21 cellular contexts compared by ENCODE assay signal in genomic region chr16:72308396-72308795, GRCh38.
"Had no signal": no experiment of that assay in that cellular context is flagged by ENCODE, and none has a peak within 500 bp of the region (broad histone marks: within the 10 kb centered on the region; RNA-seq: fewer than 3 reads in every experiment).

No MANE protein-coding gene starts in this region.

- H3K36me3 ChIP-seq: esophagus muscularis mucosa, gastroesophageal sphincter, heart left ventricle, left lung, lower lobe of right lung had no signal

- H3K4me3 ChIP-seq: coronary artery, dorsolateral prefrontal cortex, esophagus muscularis mucosa, gastroesophageal sphincter, heart left ventricle, left lung, lower lobe of right lung, mucosa of descending colon had no signal

- H3K27ac ChIP-seq: coronary artery, dorsolateral prefrontal cortex, esophagus muscularis mucosa, foreskin keratinocyte, gastroesophageal sphincter, heart left ventricle, left lung, lower lobe of right lung had no signal

- ATAC-seq: foreskin keratinocyte, gastroesophageal sphincter, heart left ventricle, left cardiac atrium, left lung, left ventricle myocardium superior, lower lobe of right lung, mucosa of descending colon had no signal

- H3K4me3 Mint-ChIP-seq: mesothelial cell of epicardium, naive B cell had no signal

- DNase-seq: dermis blood vessel endothelial cell; dorsolateral prefrontal cortex; effector CD4-positive, alpha-beta T cell; effector memory CD4-positive, alpha-beta T cell; foreskin keratinocyte; heart left ventricle; hippocampal formation; left cardiac atrium; left lung; left ventricle myocardium superior; lower lobe of right lung; mesenchymal stem cell; mucosa of descending colon; naive B cell had no signal

- FAIRE-seq: endothelial cell of umbilical vein, frontal cortex, islet of Langerhans had no signal

- H3K9me3 ChIP-seq: esophagus muscularis mucosa, lower lobe of right lung, mucosa of descending colon had no signal

- H3K27me3 ChIP-seq: dorsolateral prefrontal cortex, esophagus muscularis mucosa, foreskin keratinocyte, gastroesophageal sphincter, heart left ventricle, left lung had no signal

- H3K4me1 Mint-ChIP-seq: naive B cell had no signal

- H3K4me1 ChIP-seq: esophagus muscularis mucosa, foreskin keratinocyte, gastroesophageal sphincter, heart left ventricle, left lung, lower lobe of right lung had no signal

- H3K27me3 Mint-ChIP-seq: naive B cell had no signal

- H3K27ac Mint-ChIP-seq: mesothelial cell of epicardium had no signal
